In genomic region chr1:67463298-67463960, GRCh38 we compare ENCODE assay signal across 12 cellular contexts. TPM values are rescaled to one million over a fixed set of nuclear protein-coding genes. Genes with fewer than 3 reads are reported as not detected.
DNase-seq lines count a peak whose midpoint lies in the region; ATAC-seq and TF ChIP-seq lines count a peak whose summit lies in the region.
"Had no signal": no experiment of that assay in that cellular context is flagged by ENCODE, and none has a peak within 500 bp of the region (broad histone marks: within the 10 kb centered on the region; RNA-seq: fewer than 3 reads in every experiment).

No MANE protein-coding gene starts in this region.

- no peaks in the 10 kb centered on the region for H3K36me3 Mint-ChIP-seq in T-cell

- no peak overlapping the region for H3K4me3 Mint-ChIP-seq in T-cell

- H3K4me1 Mint-ChIP-seq in T-cell = no peaks in the 10 kb centered on the region

- H3K27me3 Mint-ChIP-seq in T-cell = peaks cover 0 to 3% of the 10 kb centered on the region in 2 donors

- H3K36me3 ChIP-seq in mesendoderm (ENCODE audit: control insufficient read depth, insufficient read depth, low read length) = no peaks in the 10 kb centered on the region

- H4K5ac ChIP-seq in mesendoderm (ENCODE audit: low read length) = no peak overlapping the region

- H3K27ac Mint-ChIP-seq in T-cell = no peak overlapping the region
- H3K27ac Mint-ChIP-seq: activated T-helper 2 cell treated with anti-CD3 and anti-CD28 coated beads, Interferon-gamma antibody, Interleukin-2, Interleukin-4, amounts not matched to agents 10 μg/mL and 5 μg/mL and 100 μg/mL, durations not matched to agents 14 hours and 24 hours and 36 hours had no signal

- TF ChIP-seq CTCF in GM10248 (IDR thresholded peaks at IDR 0.05; ENCODE audit: control extremely low read depth, extremely low read depth, low read depth, missing control alignments) = no peak

- H2BK120ac ChIP-seq in mesendoderm (ENCODE audit: low read depth, low read length) = no peak overlapping the region

- H3K79me1 ChIP-seq in mesendoderm (ENCODE audit: low read length) = no peaks in the 10 kb centered on the region

- H2AK5ac ChIP-seq in mesendoderm (ENCODE audit: low read length) = no peak overlapping the region

- no peak overlapping the region for H3K56ac ChIP-seq in mesendoderm (ENCODE audit: low read length)

- H3K27ac ChIP-seq in mesendoderm (ENCODE audit: low read depth, low read length) = no peak overlapping the region

- no peak overlapping the region for H4K8ac ChIP-seq in mesendoderm (ENCODE audit: low read depth, low read length)

- no peak overlapping the region for H3K4me3 ChIP-seq in mesendoderm (ENCODE audit: low read length)

- H3K27me3 ChIP-seq in mesendoderm (ENCODE audit: insufficient read depth, low read length, poor library complexity) = no peaks in the 10 kb centered on the region

- CTCF ChIA-PET in T-cell (lab: Charles Lee) (interaction anchor here (0.6 to 0.8 kb wide), 2 partner anchors 37 to 468 kb away, joined by 3 to 5 read pairs; no protein-coding TSS in a partner anchor), GM10248 (lab: Yijun Ruan, JAX) (interaction anchor here (1.0 to 4.1 kb wide), 7 partner anchors 9 to 250 kb away, joined by 3 to 22 read pairs (median 5); no protein-coding TSS in a partner anchor)

- POLR2A ChIA-PET in T-cell (lab: Charles Lee) (interaction anchor here in 1 of 2 donors (0.8 kb wide), 1 partner anchor 34 kb away, joined by 3 read pairs; no protein-coding TSS in a partner anchor), GM10248 (lab: Yijun Ruan, JAX) (no interaction called here)

- no CpG with 5 or more reads among the region's 8 CpGs for WGBS in mesendoderm (ENCODE audit: extremely low coverage, insufficient coverage, low lambda C conversion rate)

- no peaks in the 10 kb centered on the region for H3K9me3 Mint-ChIP-seq in T-cell
- H3K9me3 Mint-ChIP-seq: activated T-helper 2 cell treated with anti-CD3 and anti-CD28 coated beads, Interferon-gamma antibody, Interleukin-2, Interleukin-4, amounts not matched to agents 10 μg/mL and 5 μg/mL and 100 μg/mL, durations not matched to agents 14 hours and 24 hours and 36 hours had no signal

- no peak overlapping the region for H3K4ac ChIP-seq in mesendoderm (ENCODE audit: low read depth, low read length)

- DNase-seq in ELR (ENCODE audit: low read depth) (peak; percentile 11), NCI-H187 (lab: John Stamatoyannopoulos, UW) (peak; percentile 67 to 76), mesendoderm (peak; percentile 55), T-cell (no peak), GM10248 (ENCODE audit: extremely low spot score) (no peak), HuH-7 (ENCODE audit: low spot score) (no peak)
- DNase-seq in NK-92 treated with Interleukin-12 subunit alpha and Interleukin-12 subunit beta, amount 100 ng/mL, for 24 hours (lab: John Stamatoyannopoulos, UW) = no peak
- DNase-seq: activated CD4-positive, alpha-beta T cell treated with anti-CD3 and anti-CD28 coated beads for 4 hours; C1 segment of cervical spinal cord; stimulated activated CD4-positive, alpha-beta T cell treated with anti-CD3 and anti-CD28 coated beads, Interleukin-15, amount 100 ng/mL, for 24 hours had no signal

- no peak overlapping the region for H3K23ac ChIP-seq in mesendoderm (ENCODE audit: low read length)

- no peak overlapping the region for H2BK5ac ChIP-seq in mesendoderm (ENCODE audit: low read length)

- ATAC-seq in SK-N-SH treated with all-trans-retinoic acid at 6 μM for 48 hours = peak; percentile 38; the same call in 1 of the 3 replicates
- no peak for ATAC-seq in T-cell (replicated peaks in 1 of 4)

- H3K4me1 ChIP-seq in mesendoderm (ENCODE audit: control insufficient read depth, low read depth, low read length) = peaks cover 3% of the 10 kb centered on the region

- no peak overlapping the region for H3K18ac ChIP-seq in mesendoderm (ENCODE audit: low read length)

- no peak overlapping the region for H2BK15ac ChIP-seq in mesendoderm (replicated peaks; ENCODE audit: low read depth)

- no peaks in the 10 kb centered on the region for H3K79me2 ChIP-seq in mesendoderm (ENCODE audit: control insufficient read depth, insufficient read depth, low read length)

- H3K4me2 ChIP-seq in mesendoderm (ENCODE audit: low read length) = no peak overlapping the region

- H3K9ac ChIP-seq in mesendoderm (ENCODE audit: low read length) = no peak overlapping the region

TF ChIP-seq in SK-N-SH treated with all-trans-retinoic acid at 6 μM for 48 hours, 23 proteins besides CTCF, POLR2A, EP300 and RAD21 (continues in another document):
- TF ChIP-seq CSDC2 (CRISPR knock-in tag; IDR thresholded peaks at IDR 0.05) (no peak), ZNF70 (CRISPR knock-in tag; IDR thresholded peaks at IDR 0.05) (no peak), CREB5 (CRISPR knock-in tag; IDR thresholded peaks at IDR 0.05; ENCODE audit: low read depth) (no peak), BACH2 (CRISPR knock-in tag; IDR thresholded peaks at IDR 0.05; ENCODE audit: borderline replicate concordance) (no peak), ZC3H10 (CRISPR knock-in tag; IDR thresholded peaks at IDR 0.05) (no peak), RARB (CRISPR knock-in tag; IDR thresholded peaks at IDR 0.05) (no peak), GLIS3 (CRISPR knock-in tag; IDR thresholded peaks at IDR 0.05) (no peak), PATZ1 (CRISPR knock-in tag; IDR thresholded peaks at IDR 0.05; ENCODE audit: borderline replicate concordance) (no peak), SNAI2 (CRISPR knock-in tag; IDR thresholded peaks at IDR 0.05) (no peak), POU6F1 (CRISPR knock-in tag; IDR thresholded peaks at IDR 0.05; ENCODE audit: borderline replicate concordance, low read depth) (no peak), CSRNP3 (CRISPR knock-in tag; IDR thresholded peaks at IDR 0.05) (no peak), TCF4 (CRISPR knock-in tag; IDR thresholded peaks at IDR 0.05; ENCODE audit: borderline replicate concordance) (no peak)

RNA-seq across cellular contexts. Expression of gene SERBP1, which starts 33.2 kb away (rescaled TPM):
- polyA plus RNA-seq in mesendoderm (2013, experiment 1 of 2) = 666 TPM
- polyA plus RNA-seq in mesendoderm (2013, experiment 2 of 2) = 677 TPM
- total RNA-seq in T-cell = 100 to 1,000 TPM; 125 to 157 (median 154) TPM

Comparison
In these comparisons a context has a peak if more than half of its experiments do, and no peak if none do; other contexts are left out.
1. DNase-seq: peak in ELR (single experiment), NCI-H187 (2 of 2) and mesendoderm (single experiment); none in T-cell (0 of 34), GM10248 (single experiment), HuH-7 (single experiment) and NK-92 treated with Interleukin-12 subunit alpha and Interleukin-12 subunit beta, amount 100 ng/mL, for 24 hours (single experiment).